ENCODE assay signal across 8 cellular contexts in the genomic region with DNA sequence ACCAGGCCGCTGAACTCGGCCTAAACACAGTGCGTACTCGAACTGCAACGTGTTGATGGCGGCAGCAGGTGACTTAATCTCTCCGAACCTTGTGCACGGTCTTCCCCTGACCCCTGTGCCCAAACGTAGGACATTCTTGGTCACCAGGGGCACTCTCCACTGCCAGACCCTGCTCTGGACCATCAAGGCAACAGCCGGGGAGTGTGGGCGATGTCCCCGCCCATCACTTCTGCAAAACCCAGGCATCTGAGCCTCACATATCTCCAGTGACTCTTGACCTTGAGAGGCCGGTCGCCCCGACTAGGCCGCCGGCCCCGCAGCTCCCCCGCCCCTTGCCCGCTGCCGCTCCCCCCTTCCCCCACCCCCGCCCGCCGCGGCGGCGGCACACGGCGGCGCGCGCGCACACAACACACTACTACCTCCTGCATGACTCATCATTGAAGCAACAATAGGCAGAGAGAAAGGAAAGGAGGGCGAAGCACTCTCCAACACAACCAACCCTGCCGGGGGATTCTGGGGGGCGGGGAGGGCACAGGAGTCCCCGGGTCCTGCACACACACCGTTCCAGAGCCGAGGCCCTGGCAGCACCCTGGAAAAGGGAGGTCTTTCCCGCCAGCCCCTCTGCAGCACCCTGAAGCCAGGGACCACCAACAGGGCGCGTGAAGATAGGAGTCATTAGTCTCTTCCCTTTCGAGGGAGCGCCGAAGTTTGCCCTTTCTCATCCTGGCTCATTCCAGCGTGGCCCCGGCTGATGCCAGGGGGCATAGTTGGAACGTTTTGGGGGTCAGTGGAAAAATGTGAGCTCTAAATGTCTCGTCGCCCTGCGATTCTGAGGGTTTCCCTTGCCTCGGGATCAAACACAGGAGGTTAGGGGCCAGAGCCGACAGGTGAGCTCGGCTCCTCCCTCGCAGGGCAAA. TPM values are rescaled to one million over a fixed set of nuclear protein-coding genes. Genes with fewer than 3 reads are reported as not detected.
A peak's percentile ranks its signal among the peaks of the same experiment; 100 is the strongest.
DNase-seq lines count a peak whose midpoint lies in the region; ATAC-seq, FAIRE-seq and TF ChIP-seq lines count a peak whose summit lies in the region.

No MANE protein-coding gene starts in this region.

- H3K36me3 ChIP-seq in MG63 (no peaks in the 10 kb centered on the region), GM12878 (ENCODE audit: control insufficient read depth in 2 of 2, insufficient read depth in 2 of 2, low read length in 1 of 2) (no peaks in the 10 kb centered on the region; a peak in 1 of 4 replicates)

- BruUV-seq in GM12878 (replicated peaks; lab: Mats Ljungman, UMichigan) = no TSS peak

- no peak for TF ChIP-seq CTCF in GM12878 (IDR thresholded peaks at IDR 0.05 in 2 of 3, conservative IDR thresholded peaks at IDR 0.05 in 1 of 3; ENCODE audit: control insufficient read depth in 2 of 3, extremely low read depth in 1 of 3, insufficient read depth in 1 of 3, low read depth in 3 of 3, low read length in 3 of 3)

- H3K4me2 ChIP-seq in GM12878 (ENCODE audit: control insufficient read depth, insufficient read depth) = peak overlapping the region; percentile 99

- TF ChIP-seq RAD21 in GM12878 (IDR thresholded peaks at IDR 0.05; ENCODE audit: insufficient read depth, low read depth, low read length) = no peak

- peak overlapping the region; percentile 61 for H2AFZ ChIP-seq in GM12878 (ENCODE audit: control insufficient read depth, low read depth, low read length)

- H3K9me3 ChIP-seq in MG63 (no peaks in the 10 kb centered on the region), GM12878 (replicated peaks; ENCODE audit: control insufficient read depth, insufficient read depth, low read length) (no peaks in the 10 kb centered on the region)

- SMC1A ChIA-PET in GM12878 (lab: Charles Lee; ENCODE audit: uncharacterized antibody, unreplicated experiment) = interaction anchor here (1.2 to 1.9 kb wide), 2 partner anchors 16 to 17 kb away, joined by 3 to 8 read pairs; no protein-coding TSS in a partner anchor

- TF ChIP-seq POLR2A in GM12878 (IDR thresholded peaks at IDR 0.05; ENCODE audit: low read depth, low read length) = 0 out of 2 replicates have a peak, but pooled peaks have one; percentile 18

- peak overlapping the region; percentile 70 for H3K9ac ChIP-seq in GM12878 (ENCODE audit: control insufficient read depth, insufficient read depth, low read length)

- intact Hi-C loops in GM12878 (cut with micrococcal nuclease; ENCODE audit: unreplicated experiment) = no loop called here

- in situ Hi-C loops in Caki2 (cut with HindIII; ENCODE audit: low pct_unique_long_range_greater_than_20kb, low sequenced_read_pairs) = no loop called here
- in situ Hi-C loops in GM12878 (cut with MboI) = no loop called here

- RAD21 ChIA-PET in GM12878 (lab: Charles Lee; ENCODE audit: unreplicated experiment) = interaction anchor here (0.6 to 6.7 kb wide), 3 partner anchors 17 to 62 kb away, joined by 4 to 54 read pairs (median 6); a partner anchor contains a TSS

- no peak for TF ChIP-seq EP300 in GM12878 (IDR thresholded peaks at IDR 0.05; ENCODE audit: borderline replicate concordance in 1 of 2, control insufficient read depth in 1 of 2, low read depth in 2 of 2, low read length in 2 of 2)

- H3K79me2 ChIP-seq in GM12878 (ENCODE audit: control insufficient read depth, insufficient read depth, low read length) = peaks cover 20% of the 10 kb centered on the region

- no peaks in the 10 kb centered on the region for H4K20me1 ChIP-seq in GM12878 (ENCODE audit: control insufficient read depth, insufficient read depth)

- H3K4me1 ChIP-seq in GM12878 (ENCODE audit: control insufficient read depth, insufficient read depth, low read length) = peaks cover 27% of the 10 kb centered on the region

- H3K4me3 ChIP-seq in MG63 (peak overlapping the region; percentile 82), GM12878 (peak overlapping the region; percentile 98), iPS-11a (ENCODE audit: low read depth, low read length) (peak overlapping the region; percentile 86), skeletal muscle cell (ENCODE audit: low read depth, low read length) (peak overlapping the region; percentile 97)

- H3K27me3 ChIP-seq in MG63 (no peaks in the 10 kb centered on the region), GM12878 (replicated peaks in 1 of 2; ENCODE audit: control insufficient read depth in 2 of 2, insufficient read depth in 2 of 2, low read length in 1 of 2) (no peaks in the 10 kb centered on the region)

- no peak for ATAC-seq in GM12878
- no peak for ATAC-seq in GM19328 (IDR thresholded peaks at IDR 0.05; ENCODE audit: unreplicated experiment)

- CTCF ChIA-PET in GM12878 (lab: Yijun Ruan, JAX) = interaction anchor here (1.7 to 9.8 kb wide), 3 partner anchors 16 to 17 kb away, joined by 8 to 105 read pairs (median 9); no protein-coding TSS in a partner anchor

- 25% methylated on average over 32 of the region's 55 CpGs for WGBS in GM12878 (ENCODE audit: insufficient coverage, insufficient replicate concordance, low lambda C conversion rate, missing lambda C conversion rate)

- POLR2A ChIA-PET in GM12878 (lab: Charles Lee) = interaction anchor here (0.5 to 1.2 kb wide), 6 partner anchors 15 to 1019 kb away, joined by 3 to 5 read pairs (median 3); no protein-coding TSS in a partner anchor

- peak overlapping the region; percentile 95 for H3K27ac ChIP-seq in GM12878 (ENCODE audit: control insufficient read depth, insufficient read depth)

- peak; percentile 72 for DNase-seq in Caki2 (ENCODE audit: low read depth)
- DNase-seq in MG63 = peak; percentile 49
- DNase-seq in UCSD-AML1 (lab: John Stamatoyannopoulos, UW; ENCODE audit: unreplicated experiment) = peak; percentile 54
- DNase-seq in GM12878 (ENCODE audit: low read depth, low spot score) = no peak
- peak; percentile 51 for DNase-seq in skeletal muscle cell (ENCODE audit: low read depth)
- DNase-seq in NCI-H187 treated with DMSO at 0.1 percent for 48 hours (lab: John Stamatoyannopoulos, UW) = no peak

- no peak for FAIRE-seq in GM12878 (lab: Jason Lieb, UNC)

TF ChIP-seq in GM12878, 131 proteins besides CTCF, POLR2A, EP300 and RAD21 (continues in another document):
- TF ChIP-seq, protein P1, sequence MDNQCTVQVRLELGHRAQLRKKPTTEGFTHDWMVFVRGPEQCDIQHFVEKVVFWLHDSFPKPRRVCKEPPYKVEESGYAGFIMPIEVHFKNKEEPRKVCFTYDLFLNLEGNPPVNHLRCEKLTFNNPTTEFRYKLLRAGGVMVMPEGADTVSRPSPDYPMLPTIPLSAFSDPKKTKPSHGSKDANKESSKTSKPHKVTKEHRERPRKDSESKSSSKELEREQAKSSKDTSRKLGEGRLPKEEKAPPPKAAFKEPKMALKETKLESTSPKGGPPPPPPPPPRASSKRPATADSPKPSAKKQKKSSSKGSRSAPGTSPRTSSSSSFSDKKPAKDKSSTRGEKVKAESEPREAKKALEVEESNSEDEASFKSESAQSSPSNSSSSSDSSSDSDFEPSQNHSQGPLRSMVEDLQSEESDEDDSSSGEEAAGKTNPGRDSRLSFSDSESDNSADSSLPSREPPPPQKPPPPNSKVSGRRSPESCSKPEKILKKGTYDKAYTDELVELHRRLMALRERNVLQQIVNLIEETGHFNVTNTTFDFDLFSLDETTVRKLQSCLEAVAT (IDR thresholded peaks at IDR 0.05) = peak; percentile 77; the same call in 1 of the 2 replicates
- TF ChIP-seq STAT1 (conservative IDR thresholded peaks at IDR 0.05) (no peak), CBX3 (IDR thresholded peaks at IDR 0.05; ENCODE audit: borderline replicate concordance, low read depth) (no peak), EGR1 (IDR thresholded peaks at IDR 0.05; ENCODE audit: borderline replicate concordance in 1 of 2, low read depth in 2 of 2, low read length in 2 of 2) (0 out of 3 replicates have a peak, but pooled peaks of 1 of the 2 experiments have one; percentile 4), IKZF2 (IDR thresholded peaks at IDR 0.05) (no peak), GATAD2B (conservative IDR thresholded peaks at IDR 0.05; ENCODE audit: low read depth) (peak; percentile 27; the same call in 1 of the 2 replicates)
- TF ChIP-seq, protein P2, sequence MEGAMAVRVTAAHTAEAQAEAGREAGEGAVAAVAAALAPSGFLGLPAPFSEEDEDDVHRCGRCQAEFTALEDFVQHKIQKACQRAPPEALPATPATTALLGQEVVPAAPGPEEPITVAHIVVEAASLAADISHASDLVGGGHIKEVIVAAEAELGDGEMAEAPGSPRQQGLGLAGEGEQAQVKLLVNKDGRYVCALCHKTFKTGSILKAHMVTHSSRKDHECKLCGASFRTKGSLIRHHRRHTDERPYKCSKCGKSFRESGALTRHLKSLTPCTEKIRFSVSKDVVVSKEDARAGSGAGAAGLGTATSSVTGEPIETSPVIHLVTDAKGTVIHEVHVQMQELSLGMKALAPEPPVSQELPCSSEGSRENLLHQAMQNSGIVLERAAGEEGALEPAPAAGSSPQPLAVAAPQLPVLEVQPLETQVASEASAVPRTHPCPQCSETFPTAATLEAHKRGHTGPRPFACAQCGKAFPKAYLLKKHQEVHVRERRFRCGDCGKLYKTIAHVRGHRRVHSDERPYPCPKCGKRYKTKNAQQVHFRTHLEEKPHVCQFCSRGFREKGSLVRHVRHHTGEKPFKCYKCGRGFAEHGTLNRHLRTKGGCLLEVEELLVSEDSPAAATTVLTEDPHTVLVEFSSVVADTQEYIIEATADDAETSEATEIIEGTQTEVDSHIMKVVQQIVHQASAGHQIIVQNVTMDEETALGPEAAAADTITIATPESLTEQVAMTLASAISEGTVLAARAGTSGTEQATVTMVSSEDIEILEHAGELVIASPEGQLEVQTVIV (IDR thresholded peaks at IDR 0.05; ENCODE audit: borderline replicate concordance, partially characterized antibody) = no peak

RNA-seq across cellular contexts. Expression of a gene that starts 1.9 kb away (rescaled TPM):
- 0.35 and 0.68 TPM in 2 replicates for total RNA-seq in Caki2 (2014; rRNA removed; shearing (Covaris generic); ENCODE audit: low replicate concordance)
- total RNA-seq in MG63 (2014; rRNA removed; shearing (Covaris generic); ENCODE audit: low replicate concordance) = 0.07 and 1.4 TPM in 2 replicates
- 27.4 and 29.1 TPM in 2 replicates for total RNA-seq in GM12878 (2013; cell fraction: nucleolus; rRNA removed)
- total RNA-seq in GM12878 (2014; rRNA removed) (5.7 and 8.2 TPM in 2 replicates), GM12878 (2014; rRNA removed; fragmentation: Illumina TruSeq; extraction: Trizol) (3.4 and 3.5 TPM in 2 replicates), GM12878 (2021) (13.7 and 15.9 TPM in 2 replicates)
- 4.3 TPM for polyA plus RNA-seq in GM12878 (2011; ENCODE audit: low read depth)
- polyA plus RNA-seq in GM12878 (2011; rRNA removed) (1.6 and 2.4 TPM in 2 replicates), GM12878 (2014; fragmentation: Illumina TruSeq; extraction: Trizol) (3.7 and 5.1 TPM in 2 replicates), GM12878 (2014; fragmentation: Nextera tagmentation; extraction: Ambion mirVana) (under 1 TPM; 0.31 to 0.35 TPM), GM12878 (2014; rRNA removed) (11.3 and 12.6 TPM in 2 replicates), GM12878 (2016; fragmentation: Nextera tagmentation; extraction: Ambion mirVana) (1 to 10 TPM; 3.8 TPM)
- 2.8 and 4.8 TPM in 2 replicates for polyA plus RNA-seq in GM12878 (2011; cell fraction: cytosol; rRNA removed)
- polyA plus RNA-seq in GM12878 (2011; cell fraction: nucleus; rRNA removed) = 17.4 and 25.4 TPM in 2 replicates
- polyA plus RNA-seq in GM12878 (2012) = 11.0 and 15.3 TPM in 2 replicates
- 2.2 and 3.1 TPM in 2 replicates for polyA minus RNA-seq in GM12878 (2011; rRNA and poly(A)+ RNA removed)
- 2.2 and 4.4 TPM in 2 replicates for polyA minus RNA-seq in GM12878 (2011; cell fraction: cytosol; rRNA and poly(A)+ RNA removed)
- 5.1 and 7.1 TPM in 2 replicates for polyA minus RNA-seq in GM12878 (2011; cell fraction: nucleus; rRNA and poly(A)+ RNA removed)

Comparison
In these comparisons a context has a peak if more than half of its experiments do, and no peak if none do; other contexts are left out.
1. DNase-seq: peak in Caki2 (single experiment), MG63 (single experiment), UCSD-AML1 (single experiment) and skeletal muscle cell (single experiment); none in GM12878 (single experiment) and NCI-H187 treated with DMSO at 0.1 percent for 48 hours (single experiment).
2. Peak in every context shown above with its lines, with median percentiles within 50 percentile points of each other: H3K4me3 ChIP-seq.